In genomic region chr20:53929974-53930650, GRCh38 we compare ENCODE assay signal across 10 cellular contexts.
DNase-seq lines count a peak whose midpoint lies in the region; ATAC-seq and TF ChIP-seq lines count a peak whose summit lies in the region.
"Had no signal": no experiment of that assay in that cellular context is flagged by ENCODE, and none has a peak within 500 bp of the region (broad histone marks: within the 10 kb centered on the region; RNA-seq: fewer than 3 reads in every experiment).

No MANE protein-coding gene starts in this region.

- no peaks in the 10 kb centered on the region for H3K9me3 Mint-ChIP-seq in activated naive CD8-positive, alpha-beta T cell treated with anti-CD3 and anti-CD28 coated beads, Interleukin-2, amount 50 U/mL, for 24 hours

- in situ Hi-C loops in GM13976 (cut with MboI; ENCODE audit: low sequenced_read_pairs, unreplicated experiment) (loop anchor here (10.0 to 25.0 kb wide), 2 partner anchors 195 to 343 kb away; partner anchors contain the start of gene ZNF217), KBM-7 (cut with MboI; ENCODE audit: low pct_unique_long_range_greater_than_20kb, low sequenced_read_pairs) (no loop called here)

- no peaks in the 10 kb centered on the region for H3K27me3 Mint-ChIP-seq in activated naive CD8-positive, alpha-beta T cell treated with anti-CD3 and anti-CD28 coated beads, Interleukin-2, amount 50 U/mL, for 24 hours

- TF ChIP-seq CTCF in GM13976 (IDR thresholded peaks at IDR 0.05; ENCODE audit: borderline replicate concordance, control extremely low read depth, extremely low read depth, insufficient read depth, missing control alignments) (no peak), GM20000 (IDR thresholded peaks at IDR 0.05; ENCODE audit: extremely low read depth, missing control alignments) (no peak)

- H3K36me3 Mint-ChIP-seq in activated naive CD8-positive, alpha-beta T cell treated with anti-CD3 and anti-CD28 coated beads, Interleukin-2, amount 50 U/mL, for 24 hours (ENCODE audit: low read depth), result no peaks in the 10 kb centered on the region

- DNase-seq in GM13976 (ENCODE audit: low spot score), result peak; percentile 63
- DNase-seq in GM20000 (ENCODE audit: low spot score), result peak; percentile 53
- DNase-seq in activated naive CD8-positive, alpha-beta T cell treated with anti-CD3 and anti-CD28 coated beads, Interleukin-2, amount 50 U/mL, for 24 hours, result no peak
- no peak for DNase-seq in DMS 273 (lab: John Stamatoyannopoulos, UW; ENCODE audit: unreplicated experiment)
- DNase-seq in KBM-7, result no peak
- DNase-seq in HK-2 (ENCODE audit: unreplicated experiment), result no peak
- DNase-seq in kidney tubule cell (ENCODE audit: low spot score), result no peak
- DNase-seq: islet precursor cell, NCI-H1417 had no signal

- no peak overlapping the region for H3K4me3 Mint-ChIP-seq in activated naive CD8-positive, alpha-beta T cell treated with anti-CD3 and anti-CD28 coated beads, Interleukin-2, amount 50 U/mL, for 24 hours

- H3K27ac Mint-ChIP-seq in activated naive CD8-positive, alpha-beta T cell treated with anti-CD3 and anti-CD28 coated beads, Interleukin-2, amount 50 U/mL, for 24 hours, result peak overlapping the region; percentile 2

- peak; percentile 55 for ATAC-seq in HG03108 (IDR thresholded peaks at IDR 0.05; ENCODE audit: unreplicated experiment)
- ATAC-seq in activated naive CD8-positive, alpha-beta T cell treated with anti-CD3 and anti-CD28 coated beads, Interleukin-2, amount 50 U/mL, for 24 hours, result peak; percentile 41

- peaks cover 67% of the 10 kb centered on the region for H3K4me1 Mint-ChIP-seq in activated naive CD8-positive, alpha-beta T cell treated with anti-CD3 and anti-CD28 coated beads, Interleukin-2, amount 50 U/mL, for 24 hours

Comparison
In these comparisons a context has a peak if more than half of its experiments do, and no peak if none do; other contexts are left out.
1. DNase-seq: peak in GM13976 (single experiment) and GM20000 (single experiment); none in activated naive CD8-positive, alpha-beta T cell treated with anti-CD3 and anti-CD28 coated beads, Interleukin-2, amount 50 U/mL, for 24 hours (single experiment), DMS 273 (single experiment), KBM-7 (single experiment), HK-2 (single experiment) and kidney tubule cell (single experiment).